1 cellular context compared by ENCODE assay signal in genomic region chr14:95134304-95134933, GRCh38.
TF ChIP-seq lines count a peak whose summit lies in the region.

No MANE protein-coding gene starts in this region.

TF ChIP-seq in HepG2, 621 proteins besides CTCF, POLR2A, EP300 and RAD21 (continued from another document):
- TF ChIP-seq, protein P1, sequence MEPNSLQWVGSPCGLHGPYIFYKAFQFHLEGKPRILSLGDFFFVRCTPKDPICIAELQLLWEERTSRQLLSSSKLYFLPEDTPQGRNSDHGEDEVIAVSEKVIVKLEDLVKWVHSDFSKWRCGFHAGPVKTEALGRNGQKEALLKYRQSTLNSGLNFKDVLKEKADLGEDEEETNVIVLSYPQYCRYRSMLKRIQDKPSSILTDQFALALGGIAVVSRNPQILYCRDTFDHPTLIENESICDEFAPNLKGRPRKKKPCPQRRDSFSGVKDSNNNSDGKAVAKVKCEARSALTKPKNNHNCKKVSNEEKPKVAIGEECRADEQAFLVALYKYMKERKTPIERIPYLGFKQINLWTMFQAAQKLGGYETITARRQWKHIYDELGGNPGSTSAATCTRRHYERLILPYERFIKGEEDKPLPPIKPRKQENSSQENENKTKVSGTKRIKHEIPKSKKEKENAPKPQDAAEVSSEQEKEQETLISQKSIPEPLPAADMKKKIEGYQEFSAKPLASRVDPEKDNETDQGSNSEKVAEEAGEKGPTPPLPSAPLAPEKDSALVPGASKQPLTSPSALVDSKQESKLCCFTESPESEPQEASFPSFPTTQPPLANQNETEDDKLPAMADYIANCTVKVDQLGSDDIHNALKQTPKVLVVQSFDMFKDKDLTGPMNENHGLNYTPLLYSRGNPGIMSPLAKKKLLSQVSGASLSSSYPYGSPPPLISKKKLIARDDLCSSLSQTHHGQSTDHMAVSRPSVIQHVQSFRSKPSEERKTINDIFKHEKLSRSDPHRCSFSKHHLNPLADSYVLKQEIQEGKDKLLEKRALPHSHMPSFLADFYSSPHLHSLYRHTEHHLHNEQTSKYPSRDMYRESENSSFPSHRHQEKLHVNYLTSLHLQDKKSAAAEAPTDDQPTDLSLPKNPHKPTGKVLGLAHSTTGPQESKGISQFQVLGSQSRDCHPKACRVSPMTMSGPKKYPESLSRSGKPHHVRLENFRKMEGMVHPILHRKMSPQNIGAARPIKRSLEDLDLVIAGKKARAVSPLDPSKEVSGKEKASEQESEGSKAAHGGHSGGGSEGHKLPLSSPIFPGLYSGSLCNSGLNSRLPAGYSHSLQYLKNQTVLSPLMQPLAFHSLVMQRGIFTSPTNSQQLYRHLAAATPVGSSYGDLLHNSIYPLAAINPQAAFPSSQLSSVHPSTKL (CRISPR knock-in tag; IDR thresholded peaks at IDR 0.05) = no peak
- TF ChIP-seq ZMYM3 (CRISPR knock-in tag; IDR thresholded peaks at IDR 0.05) (no peak), HES4 (CRISPR knock-in tag; IDR thresholded peaks at IDR 0.05; ENCODE audit: borderline replicate concordance) (no peak), ZNF572 (CRISPR knock-in tag; IDR thresholded peaks at IDR 0.05) (no peak), PAF1 (CRISPR knock-in tag; IDR thresholded peaks at IDR 0.05) (no peak), ZSCAN29 (CRISPR knock-in tag; conservative IDR thresholded peaks at IDR 0.05) (no peak), ZMYM2 (CRISPR knock-in tag; IDR thresholded peaks at IDR 0.05) (no peak), ZFP36L1 (CRISPR knock-in tag; IDR thresholded peaks at IDR 0.05) (no peak), ZNF556 (CRISPR knock-in tag; IDR thresholded peaks at IDR 0.05; ENCODE audit: borderline replicate concordance) (no peak), ZNF567 (CRISPR knock-in tag; IDR thresholded peaks at IDR 0.05; ENCODE audit: borderline replicate concordance) (no peak), NFE2 (CRISPR knock-in tag; IDR thresholded peaks at IDR 0.05) (no peak), ADNP (CRISPR knock-in tag; IDR thresholded peaks at IDR 0.05) (no peak)
- TF ChIP-seq, protein P2, sequence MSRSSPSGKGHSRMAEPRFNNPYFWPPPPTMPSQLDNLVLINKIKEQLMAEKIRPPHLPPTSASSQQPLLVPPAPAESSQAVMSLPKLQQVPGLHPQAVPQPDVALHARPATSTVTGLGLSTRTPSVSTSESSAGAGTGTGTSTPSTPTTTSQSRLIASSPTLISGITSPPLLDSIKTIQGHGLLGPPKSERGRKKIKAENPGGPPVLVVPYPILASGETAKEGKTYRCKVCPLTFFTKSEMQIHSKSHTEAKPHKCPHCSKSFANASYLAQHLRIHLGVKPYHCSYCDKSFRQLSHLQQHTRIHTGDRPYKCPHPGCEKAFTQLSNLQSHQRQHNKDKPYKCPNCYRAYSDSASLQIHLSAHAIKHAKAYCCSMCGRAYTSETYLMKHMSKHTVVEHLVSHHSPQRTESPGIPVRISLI (CRISPR knock-in tag; IDR thresholded peaks at IDR 0.05; ENCODE audit: borderline replicate concordance) = no peak
- TF ChIP-seq, protein P3, sequence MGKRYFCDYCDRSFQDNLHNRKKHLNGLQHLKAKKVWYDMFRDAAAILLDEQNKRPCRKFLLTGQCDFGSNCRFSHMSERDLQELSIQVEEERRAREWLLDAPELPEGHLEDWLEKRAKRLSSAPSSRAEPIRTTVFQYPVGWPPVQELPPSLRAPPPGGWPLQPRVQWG (CRISPR knock-in tag; IDR thresholded peaks at IDR 0.05; ENCODE audit: borderline replicate concordance, low read depth) = no peak
